7 cellular contexts compared by ENCODE assay signal in genomic region chr1:39738622-39739366, GRCh38.
DNase-seq lines count a peak whose midpoint lies in the region; ATAC-seq lines count a peak whose summit lies in the region.

Gene PPIE (plus strand): TSS chr1:39738882. CDS start chr1:39738901, 19 bp downstream.

- ATAC-seq in GM18861 (IDR thresholded peaks at IDR 0.05; ENCODE audit: unreplicated experiment) (peak; percentile 55), HG03159 (IDR thresholded peaks at IDR 0.05; ENCODE audit: unreplicated experiment) (peak; percentile 86)

- peak; percentile 73 for DNase-seq in NCI-H446 treated with DMSO at 0.1 percent for 48 hours (lab: John Stamatoyannopoulos, UW)
- DNase-seq in activated CD4-positive, CD25-positive, alpha-beta regulatory T cell treated with anti-CD3 and anti-CD28 coated beads, Interleukin-2, amount 50 U/mL, for 16 hours (ENCODE audit: low read depth, low spot score): peak; percentile 86
- DNase-seq in central memory CD4-positive, alpha-beta T cell: peak; percentile 82
- peak; percentile 90 for DNase-seq in iris pigment epithelial cell (ENCODE audit: low read depth)
- peak; percentile 95 to 99 for DNase-seq in stimulated activated CD4-positive, alpha-beta T cell treated with anti-CD3 and anti-CD28 coated beads, Interleukin-12 subunit alpha, Interleukin-12 subunit beta, amount 100 ng/mL, for 24 hours (ENCODE audit: low read depth in 2 of 2)

Comparison
In these comparisons a context has a peak if more than half of its experiments do, and no peak if none do; other contexts are left out.
1. Peak in every context shown above with its lines: DNase-seq and ATAC-seq.